In the genomic region with DNA sequence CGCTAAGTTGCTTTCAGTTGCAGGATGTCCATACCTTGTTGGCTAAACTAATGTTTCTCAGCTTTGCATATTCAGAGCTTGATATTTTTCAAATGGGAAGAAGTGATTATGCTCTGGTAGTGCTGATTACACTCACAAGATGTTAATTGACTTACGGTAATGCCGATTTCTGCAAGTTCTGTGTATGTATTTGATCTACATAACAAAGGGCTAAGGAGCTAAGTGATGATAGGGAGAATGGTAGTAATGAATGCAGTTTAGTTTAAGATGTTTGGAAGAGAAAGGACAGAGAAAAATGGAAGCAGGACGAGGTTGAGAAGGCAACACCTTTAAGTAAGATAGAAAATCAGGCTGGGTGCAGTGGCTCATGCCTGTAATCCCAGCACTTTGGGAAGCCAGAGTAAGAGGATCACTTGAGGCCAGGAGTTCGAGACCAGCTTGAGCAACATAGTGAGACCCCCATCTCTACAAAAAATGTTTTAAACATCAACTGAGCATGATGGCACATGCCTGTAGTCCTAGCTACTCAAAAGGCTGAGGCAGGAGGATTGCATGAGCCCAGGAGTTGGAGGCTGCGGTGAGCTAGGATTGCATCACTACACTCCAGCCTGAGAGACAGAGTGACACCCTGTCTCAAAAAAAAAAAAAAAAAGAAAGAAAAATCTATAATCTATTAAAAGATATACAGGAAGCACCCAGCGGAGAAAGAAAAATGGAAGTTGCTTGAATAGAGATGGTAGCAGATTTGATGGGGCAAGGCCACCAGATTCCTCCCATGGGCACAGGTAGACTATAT, we compare ENCODE assay signal across 13 cellular contexts.
DNase-seq lines count a peak whose midpoint lies in the region; ATAC-seq and TF ChIP-seq lines count a peak whose summit lies in the region.
"Had no signal": no experiment of that assay in that cellular context is flagged by ENCODE, and none has a peak within 500 bp of the region (broad histone marks: within the 10 kb centered on the region; RNA-seq: fewer than 3 reads in every experiment).

No MANE protein-coding gene starts in this region.

- H3K36me3 Mint-ChIP-seq in activated CD4-positive, alpha-beta T cell treated with anti-CD3 and anti-CD28 coated beads for 36 hours (ENCODE audit: low read depth): peaks cover 6% of the 10 kb centered on the region
- no peaks in the 10 kb centered on the region for H3K36me3 Mint-ChIP-seq in activated CD4-positive, alpha-beta memory T cell treated with anti-CD3 and anti-CD28 coated beads for 36 hours

- H3K4me1 Mint-ChIP-seq in activated CD4-positive, alpha-beta T cell treated with anti-CD3 and anti-CD28 coated beads for 36 hours: peaks cover 72% of the 10 kb centered on the region
- peaks cover 74% of the 10 kb centered on the region for H3K4me1 Mint-ChIP-seq in activated CD4-positive, alpha-beta memory T cell treated with anti-CD3 and anti-CD28 coated beads for 36 hours (ENCODE audit: low read depth)

- H3K79me1 ChIP-seq in mesendoderm (ENCODE audit: low read length): no peaks in the 10 kb centered on the region

- H3K27me3 Mint-ChIP-seq in activated CD4-positive, alpha-beta T cell treated with anti-CD3 and anti-CD28 coated beads for 36 hours: no peaks in the 10 kb centered on the region
- no peaks in the 10 kb centered on the region for H3K27me3 Mint-ChIP-seq in activated CD4-positive, alpha-beta memory T cell treated with anti-CD3 and anti-CD28 coated beads for 36 hours

- H4K8ac ChIP-seq in mesendoderm (ENCODE audit: low read depth, low read length): no peak overlapping the region

- peaks cover 58% of the 10 kb centered on the region for H3K4me1 ChIP-seq in Karpas-422 (ENCODE audit: low read length)
- peaks cover 16% of the 10 kb centered on the region for H3K4me1 ChIP-seq in mesendoderm (ENCODE audit: control insufficient read depth, low read depth, low read length)
- H3K4me1 ChIP-seq in hepatocyte (ENCODE audit: insufficient read depth): no peaks in the 10 kb centered on the region
- peaks cover 29% of the 10 kb centered on the region for H3K4me1 ChIP-seq in lower lobe of right lung

- H3K23ac ChIP-seq in mesendoderm (ENCODE audit: low read length): no peak overlapping the region

- peak; percentile 27 for DNase-seq in activated CD4-positive, alpha-beta T cell treated with anti-CD3 and anti-CD28 coated beads for 36 hours
- no peak for DNase-seq in activated CD4-positive, alpha-beta T cell treated with anti-CD3 and anti-CD28 coated beads, Interleukin-2, amount 50 U/mL, for 48 hours
- DNase-seq in Karpas-422 (no peak), mesendoderm (no peak), dorsolateral prefrontal cortex (no peak), hepatocyte (ENCODE audit: low spot score) (no peak), lower lobe of right lung (no peak)
- DNase-seq in activated CD4-positive, alpha-beta memory T cell treated with anti-CD3 and anti-CD28 coated beads for 36 hours: no peak
- DNase-seq: body of pancreas, gastrocnemius medialis, NCI-H1436, NCI-H510A, transverse colon had no signal

- no peak for ATAC-seq in activated CD4-positive, alpha-beta T cell treated with anti-CD3 and anti-CD28 coated beads for 36 hours
- ATAC-seq in lower lobe of right lung: no peak
- ATAC-seq: gastrocnemius medialis had no signal

- H2BK120ac ChIP-seq in mesendoderm (ENCODE audit: low read depth, low read length): no peak overlapping the region

- WGBS in mesendoderm (ENCODE audit: extremely low coverage, insufficient coverage, low lambda C conversion rate): no CpG with 5 or more reads among the region's 7 CpGs
- WGBS in hepatocyte (ENCODE audit: low lambda C conversion rate, missing lambda C conversion rate): 81% methylated on average over 7 of the region's 7 CpGs

- CTCF ChIA-PET in activated CD4-positive, alpha-beta T cell treated with anti-CD3 and anti-CD28 coated beads for 36 hours (lab: Charles Lee): interaction anchor here (0.6 to 4.7 kb wide), 10 partner anchors 10 to 291 kb away, joined by 3 to 21 read pairs (median 4); partner anchors contain the start of gene ADSL
- CTCF ChIA-PET in activated CD4-positive, alpha-beta memory T cell treated with anti-CD3 and anti-CD28 coated beads for 36 hours (lab: Charles Lee): interaction anchor here (0.6 to 4.6 kb wide), 7 partner anchors 11 to 291 kb away, joined by 3 to 37 read pairs (median 5); partner anchors contain the start of gene ADSL

- H3K4ac ChIP-seq in mesendoderm (ENCODE audit: low read depth, low read length): no peak overlapping the region

- no peaks in the 10 kb centered on the region for H3K9me2 ChIP-seq in Karpas-422 (replicated peaks; ENCODE audit: insufficient read depth, low read length)
- no peaks in the 10 kb centered on the region for H3K9me2 ChIP-seq in hepatocyte (replicated peaks; ENCODE audit: insufficient read depth)

- H3K27me3 ChIP-seq in Karpas-422 (ENCODE audit: low read length) (no peaks in the 10 kb centered on the region), mesendoderm (ENCODE audit: insufficient read depth, low read length, poor library complexity) (no peaks in the 10 kb centered on the region), dorsolateral prefrontal cortex (no peaks in the 10 kb centered on the region), hepatocyte (no peaks in the 10 kb centered on the region), lower lobe of right lung (ENCODE audit: low read depth) (no peaks in the 10 kb centered on the region)
- H3K27me3 ChIP-seq: body of pancreas, gastrocnemius medialis, transverse colon had no signal

- no peak overlapping the region for H4K5ac ChIP-seq in mesendoderm (ENCODE audit: low read length)

- H3K9me3 Mint-ChIP-seq in activated CD4-positive, alpha-beta T cell treated with anti-CD3 and anti-CD28 coated beads for 36 hours (ENCODE audit: low read depth): no peaks in the 10 kb centered on the region
- no peaks in the 10 kb centered on the region for H3K9me3 Mint-ChIP-seq in activated CD4-positive, alpha-beta memory T cell treated with anti-CD3 and anti-CD28 coated beads for 36 hours

- no peak overlapping the region for H3K9ac ChIP-seq in Karpas-422 (ENCODE audit: low read length)
- no peak overlapping the region for H3K9ac ChIP-seq in mesendoderm (ENCODE audit: low read length)

- no peak overlapping the region for H3K56ac ChIP-seq in mesendoderm (ENCODE audit: low read length)

- H3K36me3 ChIP-seq in Karpas-422 (ENCODE audit: insufficient read depth, low read length) (no peaks in the 10 kb centered on the region), mesendoderm (ENCODE audit: control insufficient read depth, insufficient read depth, low read length) (no peaks in the 10 kb centered on the region), hepatocyte (replicated peaks; ENCODE audit: insufficient read depth, low read depth) (no peaks in the 10 kb centered on the region), lower lobe of right lung (no peaks in the 10 kb centered on the region)
- H3K36me3 ChIP-seq: gastrocnemius medialis, transverse colon had no signal

- intact Hi-C loops in activated CD4-positive, alpha-beta T cell treated with anti-CD3 and anti-CD28 coated beads for 36 hours (cut with DNase I, micrococcal nuclease): loop anchor here (5.0 kb wide), 2 partner anchors 51 to 141 kb away; no protein-coding TSS in a partner anchor
- intact Hi-C loops in activated CD4-positive, alpha-beta memory T cell treated with anti-CD3 and anti-CD28 coated beads for 36 hours (cut with micrococcal nuclease): loop anchor here (5.0 kb wide), 4 partner anchors 141 to 291 kb away; partner anchors contain the start of gene ADSL
- intact Hi-C loops in dorsolateral prefrontal cortex (cut with DNase I): no loop called here
- intact Hi-C loops in lower lobe of right lung (cut with DNase I): no loop called here

- peak overlapping the region; percentile 73 for H3K4me3 Mint-ChIP-seq in activated CD4-positive, alpha-beta T cell treated with anti-CD3 and anti-CD28 coated beads for 36 hours
- peak overlapping the region; percentile 77 for H3K4me3 Mint-ChIP-seq in activated CD4-positive, alpha-beta memory T cell treated with anti-CD3 and anti-CD28 coated beads for 36 hours

- H3K27ac Mint-ChIP-seq in activated CD4-positive, alpha-beta T cell treated with anti-CD3 and anti-CD28 coated beads for 36 hours: peak overlapping the region; percentile 100
- H3K27ac Mint-ChIP-seq in activated CD4-positive, alpha-beta memory T cell treated with anti-CD3 and anti-CD28 coated beads for 36 hours: peak overlapping the region; percentile 97

- POLR2A ChIA-PET in activated CD4-positive, alpha-beta T cell treated with anti-CD3 and anti-CD28 coated beads for 36 hours (lab: Charles Lee): interaction anchor here (0.5 to 2.6 kb wide), 8 partner anchors 10 to 290 kb away, joined by 3 to 22 read pairs (median 4); partner anchors contain the start of gene TNRC6B
- POLR2A ChIA-PET in activated CD4-positive, alpha-beta memory T cell treated with anti-CD3 and anti-CD28 coated beads for 36 hours (lab: Charles Lee): interaction anchor here (0.7 to 3.1 kb wide), 8 partner anchors 8 to 291 kb away, joined by 3 to 33 read pairs (median 5); partner anchors contain the start of genes ADSL and TNRC6B

- H2AFZ ChIP-seq in Karpas-422 (ENCODE audit: low read length) (no peak overlapping the region), hepatocyte (no peak overlapping the region)

- peak overlapping the region; percentile 34 for H3K18ac ChIP-seq in mesendoderm (ENCODE audit: low read length)

- peaks cover 22% of the 10 kb centered on the region; the same call in 1 of the 2 replicates for H4K20me1 ChIP-seq in Karpas-422 (ENCODE audit: insufficient read depth, low read depth, low read length)
- peaks cover 46% of the 10 kb centered on the region for H4K20me1 ChIP-seq in hepatocyte (ENCODE audit: insufficient read depth, poor library complexity, severe bottlenecking)

- peaks cover 90% of the 10 kb centered on the region for H3K79me2 ChIP-seq in Karpas-422 (ENCODE audit: low read length)
- H3K79me2 ChIP-seq in mesendoderm (ENCODE audit: control insufficient read depth, insufficient read depth, low read length): no peaks in the 10 kb centered on the region
- H3K79me2 ChIP-seq in hepatocyte: peaks cover 79% of the 10 kb centered on the region

- H2BK5ac ChIP-seq in mesendoderm (ENCODE audit: low read length): no peak overlapping the region

- TF ChIP-seq CTCF in dorsolateral prefrontal cortex (IDR thresholded peaks at IDR 0.05 in 54 of 56, conservative IDR thresholded peaks at IDR 0.05 in 2 of 56; ENCODE audit: low read depth in 1 of 56, partially characterized antibody in 56 of 56): no peak
- no peak for TF ChIP-seq CTCF in hepatocyte (IDR thresholded peaks at IDR 0.05; ENCODE audit: poor library complexity)
- no peak for TF ChIP-seq CTCF in lower lobe of right lung (IDR thresholded peaks at IDR 0.05)

- no peak overlapping the region for H2BK15ac ChIP-seq in mesendoderm (replicated peaks; ENCODE audit: low read depth)

- H3K9me3 ChIP-seq in Karpas-422 (ENCODE audit: low read length): no peaks in the 10 kb centered on the region
- H3K9me3 ChIP-seq in hepatocyte (ENCODE audit: low read depth): no peaks in the 10 kb centered on the region
- H3K9me3 ChIP-seq in lower lobe of right lung: no peaks in the 10 kb centered on the region
- H3K9me3 ChIP-seq: body of pancreas, gastrocnemius medialis, transverse colon had no signal

- H2AK5ac ChIP-seq in mesendoderm (ENCODE audit: low read length): no peak overlapping the region

- H3K4me3 ChIP-seq in Karpas-422 (ENCODE audit: low read length) (no peak overlapping the region), mesendoderm (ENCODE audit: low read length) (no peak overlapping the region), dorsolateral prefrontal cortex (no peak overlapping the region), hepatocyte (no peak overlapping the region), lower lobe of right lung (no peak overlapping the region)
- H3K4me3 ChIP-seq: body of pancreas, gastrocnemius medialis, transverse colon had no signal

- no peak overlapping the region for H3K27ac ChIP-seq in Karpas-422 (ENCODE audit: low read length)
- H3K27ac ChIP-seq in mesendoderm (ENCODE audit: low read depth, low read length): no peak overlapping the region
- no peak overlapping the region for H3K27ac ChIP-seq in dorsolateral prefrontal cortex
- H3K27ac ChIP-seq in hepatocyte: no peak overlapping the region
- no peak overlapping the region for H3K27ac ChIP-seq in lower lobe of right lung
- H3K27ac ChIP-seq: body of pancreas, transverse colon had no signal

- H3K4me2 ChIP-seq in Karpas-422 (ENCODE audit: low read depth, low read length, poor library complexity, severe bottlenecking) (peak overlapping the region; percentile 63), mesendoderm (ENCODE audit: low read length) (no peak overlapping the region), hepatocyte (no peak overlapping the region)

Comparison
In these comparisons a context has a peak if more than half of its experiments do, and no peak if none do; other contexts are left out.
1. intact Hi-C loops: an anchor here in activated CD4-positive, alpha-beta T cell treated with anti-CD3 and anti-CD28 coated beads for 36 hours (5.0 kb wide) and activated CD4-positive, alpha-beta memory T cell treated with anti-CD3 and anti-CD28 coated beads for 36 hours (5.0 kb wide); none called in dorsolateral prefrontal cortex and lower lobe of right lung.